8 cellular contexts compared by ENCODE assay signal in the genomic region with DNA sequence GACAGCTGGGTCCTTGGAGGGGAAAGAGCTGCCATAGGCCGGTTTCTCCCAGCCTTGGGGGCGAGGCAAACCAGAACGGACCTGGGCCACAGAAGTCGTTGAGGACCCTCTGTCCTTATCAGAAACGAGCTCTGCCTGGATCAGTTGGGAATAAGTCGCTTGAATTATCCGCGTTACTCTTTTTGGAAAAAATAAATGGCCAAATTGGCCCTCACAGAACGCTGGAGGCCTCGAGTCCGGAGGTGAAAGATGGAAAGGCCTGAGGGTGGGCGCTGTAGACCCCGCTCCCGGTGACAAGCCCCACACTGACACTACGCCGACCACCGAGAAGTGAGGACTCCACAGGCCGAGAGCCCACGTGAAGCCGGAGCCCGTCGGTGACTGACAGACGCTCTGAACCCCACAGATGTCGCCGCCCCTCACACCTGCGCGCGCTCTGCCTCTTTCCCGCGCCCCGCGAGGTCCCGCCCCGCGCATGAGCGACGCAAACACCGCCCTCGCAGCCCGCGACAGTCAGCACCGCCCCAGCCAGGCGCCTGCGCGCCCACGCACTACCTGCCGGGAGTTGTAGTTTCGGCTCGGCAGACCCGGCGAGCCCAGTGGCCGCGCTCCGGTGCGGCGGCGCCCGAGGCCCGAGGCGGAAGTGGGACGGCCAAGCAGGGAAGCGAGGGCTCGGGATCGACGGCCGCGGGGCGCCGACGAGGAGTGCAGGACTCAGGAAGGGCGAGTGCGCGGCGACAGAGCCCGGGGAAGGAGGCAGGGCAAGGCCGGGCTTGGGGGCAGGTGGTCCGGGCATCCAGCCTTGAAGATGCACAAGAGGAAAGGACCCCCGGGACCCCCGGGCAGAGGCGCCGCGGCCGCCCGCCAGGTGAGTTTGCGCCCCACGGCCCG. TPM values are rescaled to one million over a fixed set of nuclear protein-coding genes. Genes with fewer than 3 reads are reported as not detected.
DNase-seq lines count a peak whose midpoint lies in the region; ATAC-seq and TF ChIP-seq lines count a peak whose summit lies in the region.

A gene (minus strand): TSS at position 484 of the 891 bp plus-strand sequence. CDS start 1,225 bp downstream, outside the sequence.
A gene (plus strand): TSS at position 568 of the 891 bp plus-strand sequence. CDS start 241 bp downstream, at position 809.

- POLR2A ChIA-PET in GM10248 (lab: Yijun Ruan, JAX): interaction anchor here (0.5 to 1.4 kb wide), 2 partner anchors 173 to 231 kb away, joined by 3 to 8 read pairs; no protein-coding TSS in a partner anchor

- 3 to 4% methylated on average over 81 to 87 of the region's 87 CpGs for WGBS in heart right ventricle, 2 donors
- 28 to 36% methylated on average over 14 to 21 of the region's 87 CpGs for WGBS in upper lobe of left lung, 2 donors

- CTCF ChIA-PET in GM10248 (lab: Yijun Ruan, JAX): interaction anchor here (1.3 to 2.2 kb wide), 4 partner anchors 10 to 231 kb away, joined by 4 to 7 read pairs (median 6); a partner anchor contains a TSS

- peak within 1 kb of the TSS; percentile 89 for H3K4me3 ChIP-seq in adipocyte (ENCODE audit: low read length)
- H3K4me3 ChIP-seq in heart right ventricle: peak within 1 kb of the TSS; percentile 77 to 97 (median 85)
- peak within 1 kb of the TSS; percentile 61 to 81 (median 70) for H3K4me3 ChIP-seq in upper lobe of left lung

- TF ChIP-seq EP300 in upper lobe of left lung (IDR thresholded peaks at IDR 0.05): no peak

- no peaks in the 10 kb centered on the region for H3K9me3 ChIP-seq in adipocyte (ENCODE audit: control insufficient read depth, low read length)
- H3K9me3 ChIP-seq in heart right ventricle: no peaks in the 10 kb centered on the region
- H3K9me3 ChIP-seq in upper lobe of left lung: no peaks in the 10 kb centered on the region

- TF ChIP-seq POLR2A in upper lobe of left lung (IDR thresholded peaks at IDR 0.05): peak in 2 of 4 donors; percentile 39 to 77

- H3K4me1 ChIP-seq in adipocyte (ENCODE audit: control insufficient read depth, insufficient read depth, low read length): peaks cover 9% of the 10 kb centered on the region
- H3K4me1 ChIP-seq in heart right ventricle: peaks cover 0 to 21% (median 16%) of the 10 kb centered on the region in 9 donors
- peaks cover 9 to 19% (median 13%) of the 10 kb centered on the region in 4 donors for H3K4me1 ChIP-seq in upper lobe of left lung

- H3K9ac ChIP-seq in adipocyte (ENCODE audit: low read length): peak within 1 kb of the TSS; percentile 90

- peak; percentile 94 for ATAC-seq in HG02588 (IDR thresholded peaks at IDR 0.05; ENCODE audit: unreplicated experiment)
- peak; percentile 98 to 100 (median 99) for ATAC-seq in heart right ventricle
- peak; percentile 95 to 100 for ATAC-seq in upper lobe of left lung (ENCODE audit: low FRiP score in 2 of 2)

- peak; percentile 99 for DNase-seq in GM10248 (ENCODE audit: extremely low spot score)
- peak; percentile 88 for DNase-seq in NCI-H128 (lab: John Stamatoyannopoulos, UW; ENCODE audit: unreplicated experiment)
- peak; percentile 92 for DNase-seq in SW480 (ENCODE audit: low spot score)
- DNase-seq in adipocyte (ENCODE audit: low read depth): peak; percentile 96
- peak; percentile 93 to 95 for DNase-seq in heart right ventricle
- peak; percentile 97 for DNase-seq in posterior vena cava (ENCODE audit: low spot score)
- peak; percentile 96 to 99 for DNase-seq in upper lobe of left lung

- TF ChIP-seq CTCF in GM10248 (IDR thresholded peaks at IDR 0.05; ENCODE audit: control extremely low read depth, extremely low read depth, low read depth, missing control alignments) (no peak), heart right ventricle (IDR thresholded peaks at IDR 0.05) (peak in 2 of 9 donors; percentile 12 to 23), upper lobe of left lung (IDR thresholded peaks at IDR 0.05) (peak in 3 of 6 experiments; percentile 14 to 36 (median 30))

- H3K36me3 ChIP-seq in adipocyte (ENCODE audit: control insufficient read depth, insufficient read depth, low read length, severe bottlenecking): peaks cover 3% of the 10 kb centered on the region
- peaks cover 0 to 27% (median 8%) of the 10 kb centered on the region in 9 donors for H3K36me3 ChIP-seq in heart right ventricle
- H3K36me3 ChIP-seq in upper lobe of left lung: peaks cover 0 to 15% (median 10%) of the 10 kb centered on the region in 4 donors

- no peaks in the 10 kb centered on the region for H3K27me3 ChIP-seq in adipocyte (replicated peaks; ENCODE audit: control insufficient read depth, insufficient read depth, low read length)
- no peaks in the 10 kb centered on the region for H3K27me3 ChIP-seq in heart right ventricle
- no peaks in the 10 kb centered on the region for H3K27me3 ChIP-seq in upper lobe of left lung

- intact Hi-C loops in heart right ventricle (cut with DNase I): loop anchor here in 1 of 10 donors (1.0 kb wide), 1 partner anchor 46 kb away; a partner anchor contains a TSS
- intact Hi-C loops in posterior vena cava (cut with DNase I): no loop called here

- H3K27ac ChIP-seq in heart right ventricle (peak within 1 kb of the TSS in 9 of 10 donors; percentile 33 to 87 (median 69)), upper lobe of left lung (peak within 1 kb of the TSS; percentile 54 to 91 (median 74))

RNA-seq across cellular contexts. Expression of the first gene that starts in this region (rescaled TPM):
- total RNA-seq in heart right ventricle: under 1 TPM in 8 of 10 donors, not detected in 2; 0.19 to 0.88 (median 0.63) TPM
- 1 to 10 TPM in 1 of 2 donors, under 1 TPM in 1; 0.38 to 2.0 TPM for polyA plus RNA-seq in heart right ventricle
- total RNA-seq in posterior vena cava: 1 to 10 TPM; 1.2 to 2.0 TPM
- 1 to 10 TPM in 5 of 6 donors, under 1 TPM in 1; 0.46 to 4.4 (median 2.1) TPM for total RNA-seq in upper lobe of left lung

RNA-seq across cellular contexts. Expression of the second gene that starts in this region (rescaled TPM):
- 10 to 100 TPM; 13.2 to 30.2 (median 19.0) TPM for total RNA-seq in heart right ventricle
- polyA plus RNA-seq in heart right ventricle: 10 to 100 TPM; 16.5 to 49.8 TPM
- total RNA-seq in posterior vena cava: 10 to 100 TPM; 16.8 to 22.6 TPM
- 10 to 100 TPM; 30.4 to 95.3 (median 35.3) TPM for total RNA-seq in upper lobe of left lung

Comparison
In these comparisons a context has a peak if more than half of its experiments do, and no peak if none do; other contexts are left out.
1. Peak in every context shown above with its lines: DNase-seq, ATAC-seq, H3K4me3 ChIP-seq and H3K27ac ChIP-seq.